ENCODE assay signal across 15 cellular contexts in the genomic region with DNA sequence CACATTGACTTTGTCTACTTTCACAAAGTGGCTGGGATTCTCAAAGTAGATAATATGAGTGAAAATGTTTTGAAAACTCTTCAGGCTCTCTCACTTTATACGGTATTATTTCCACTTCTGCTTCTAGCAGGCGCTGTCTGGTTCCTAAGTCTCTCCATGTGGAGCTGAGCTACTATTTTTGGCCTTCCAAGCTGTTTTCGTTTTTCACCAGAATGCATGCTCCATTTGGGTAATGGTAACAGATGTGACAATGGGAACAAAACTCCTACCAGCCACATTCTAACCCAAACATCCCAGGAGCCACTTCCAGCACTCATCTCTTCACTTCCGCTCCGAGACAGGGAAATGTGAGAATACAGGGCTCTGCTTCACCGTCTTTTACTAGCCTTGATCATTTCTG.
DNase-seq lines count a peak whose midpoint lies in the region; ATAC-seq and TF ChIP-seq lines count a peak whose summit lies in the region.
"Had no signal": no experiment of that assay in that cellular context is flagged by ENCODE, and none has a peak within 500 bp of the region (broad histone marks: within the 10 kb centered on the region; RNA-seq: fewer than 3 reads in every experiment).

No MANE protein-coding gene starts in this region.

- H3K4me3 ChIP-seq in AG10803 (ENCODE audit: low read length) (no peak overlapping the region), ascending aorta (peak overlapping the region in 1 of 2 donors; percentile 33)
- H3K4me3 ChIP-seq: BLaER1 had no signal

- peaks cover 0 to 8% of the 10 kb centered on the region in 2 donors for H3K9me3 ChIP-seq in ascending aorta

- ATAC-seq in esophagus mucosa (no peak), GM18861 (IDR thresholded peaks at IDR 0.05; ENCODE audit: unreplicated experiment) (no peak)
- ATAC-seq: CD8-positive, alpha-beta T cell had no signal

- H3K27me3 ChIP-seq in ascending aorta = no peaks in the 10 kb centered on the region
- H3K27me3 ChIP-seq: BLaER1 had no signal

- no peaks in the 10 kb centered on the region for H3K36me3 ChIP-seq in ascending aorta
- H3K36me3 ChIP-seq: BLaER1 had no signal

- DNase-seq in AG10803 (ENCODE audit: low read depth) (peak; percentile 34), NCI-H1694 (lab: John Stamatoyannopoulos, UW) (peak; percentile 48), ascending aorta (ENCODE audit: low spot score in 2 of 2) (no peak), middle frontal gyrus (ENCODE audit: extremely low spot score, low spot score) (peak; percentile 19), NCI-H2029 treated with DMSO at 0.1 percent for 48 hours (lab: John Stamatoyannopoulos, UW) (no peak), posterior cingulate gyrus (no peak)
- DNase-seq: 8988T; CD8-positive, alpha-beta T cell; DND-41; GDM1; KG1; NCI-H774 had no signal

- TF ChIP-seq CTCF in AG10803 (conservative IDR thresholded peaks at IDR 0.05; ENCODE audit: low read length) (no peak), ascending aorta (IDR thresholded peaks at IDR 0.05) (no peak)

- peaks cover 0 to 2% of the 10 kb centered on the region in 2 donors for H3K4me1 ChIP-seq in ascending aorta
- H3K4me1 ChIP-seq: BLaER1 had no signal

- H3K27ac ChIP-seq in ascending aorta = peak overlapping the region; percentile 61 to 64
- H3K27ac ChIP-seq: BLaER1 had no signal

- intact Hi-C loops in ascending aorta (cut with DNase I) (no loop called here), posterior cingulate gyrus (cut with DNase I) (loop anchor here (10.0 kb wide), 1 partner anchor 585 kb away; the partner anchor contains the start of gene NTRK3)

Comparison
In these comparisons a context has a peak if more than half of its experiments do, and no peak if none do; other contexts are left out.
1. DNase-seq: peak in AG10803 (single experiment), NCI-H1694 (single experiment) and middle frontal gyrus (single experiment); none in ascending aorta (0 of 2), NCI-H2029 treated with DMSO at 0.1 percent for 48 hours (single experiment) and posterior cingulate gyrus (0 of 10).